In genomic region chr12:111785651-111786050, GRCh38 we compare ENCODE assay signal across 2 cellular contexts.
TF ChIP-seq lines count a peak whose summit lies in the region.

No MANE protein-coding gene starts in this region.

TF ChIP-seq in liver, 16 proteins besides CTCF, POLR2A, EP300 and RAD21:
- TF ChIP-seq FOXA1 (IDR thresholded peaks at IDR 0.05), result no peak
- TF ChIP-seq, protein P1, sequence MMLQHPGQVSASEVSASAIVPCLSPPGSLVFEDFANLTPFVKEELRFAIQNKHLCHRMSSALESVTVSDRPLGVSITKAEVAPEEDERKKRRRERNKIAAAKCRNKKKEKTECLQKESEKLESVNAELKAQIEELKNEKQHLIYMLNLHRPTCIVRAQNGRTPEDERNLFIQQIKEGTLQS (IDR thresholded peaks at IDR 0.05), result no peak

TF ChIP-seq in HepG2, 621 proteins besides CTCF, POLR2A, EP300 and RAD21:
- TF ChIP-seq, protein P2, sequence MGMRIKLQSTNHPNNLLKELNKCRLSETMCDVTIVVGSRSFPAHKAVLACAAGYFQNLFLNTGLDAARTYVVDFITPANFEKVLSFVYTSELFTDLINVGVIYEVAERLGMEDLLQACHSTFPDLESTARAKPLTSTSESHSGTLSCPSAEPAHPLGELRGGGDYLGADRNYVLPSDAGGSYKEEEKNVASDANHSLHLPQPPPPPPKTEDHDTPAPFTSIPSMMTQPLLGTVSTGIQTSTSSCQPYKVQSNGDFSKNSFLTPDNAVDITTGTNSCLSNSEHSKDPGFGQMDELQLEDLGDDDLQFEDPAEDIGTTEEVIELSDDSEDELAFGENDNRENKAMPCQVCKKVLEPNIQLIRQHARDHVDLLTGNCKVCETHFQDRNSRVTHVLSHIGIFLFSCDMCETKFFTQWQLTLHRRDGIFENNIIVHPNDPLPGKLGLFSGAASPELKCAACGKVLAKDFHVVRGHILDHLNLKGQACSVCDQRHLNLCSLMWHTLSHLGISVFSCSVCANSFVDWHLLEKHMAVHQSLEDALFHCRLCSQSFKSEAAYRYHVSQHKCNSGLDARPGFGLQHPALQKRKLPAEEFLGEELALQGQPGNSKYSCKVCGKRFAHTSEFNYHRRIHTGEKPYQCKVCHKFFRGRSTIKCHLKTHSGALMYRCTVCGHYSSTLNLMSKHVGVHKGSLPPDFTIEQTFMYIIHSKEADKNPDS (CRISPR knock-in tag; IDR thresholded peaks at IDR 0.05), result no peak
- TF ChIP-seq GTF2F1 (IDR thresholded peaks at IDR 0.05; ENCODE audit: low read length) (no peak), RFX5 (IDR thresholded peaks at IDR 0.05; ENCODE audit: low read depth, low read length) (no peak), GTF3A (CRISPR knock-in tag; conservative IDR thresholded peaks at IDR 0.05) (no peak), ZNF362 (CRISPR knock-in tag; IDR thresholded peaks at IDR 0.05; ENCODE audit: borderline replicate concordance) (no peak), KDM5A (IDR thresholded peaks at IDR 0.05; ENCODE audit: borderline replicate concordance, low read length) (no peak), GATAD1 (CRISPR knock-in tag; IDR thresholded peaks at IDR 0.05) (no peak), ZSCAN21 (CRISPR knock-in tag; IDR thresholded peaks at IDR 0.05; ENCODE audit: borderline replicate concordance) (no peak), TOPORS (CRISPR knock-in tag; IDR thresholded peaks at IDR 0.05) (no peak), ZFP36L1 (CRISPR knock-in tag; IDR thresholded peaks at IDR 0.05) (no peak), HBP1 (CRISPR knock-in tag; IDR thresholded peaks at IDR 0.05; ENCODE audit: low read depth) (no peak), FIP1L1 (IDR thresholded peaks at IDR 0.05; ENCODE audit: borderline replicate concordance, insufficient read depth, low read depth, low read length) (no peak), NFE2L2 (IDR thresholded peaks at IDR 0.05; ENCODE audit: low read length) (no peak), MLLT10 (CRISPR knock-in tag; IDR thresholded peaks at IDR 0.05) (no peak), ZFYVE20 (CRISPR knock-in tag; IDR thresholded peaks at IDR 0.05; ENCODE audit: borderline replicate concordance, low read depth) (no peak)
